In the genomic region with DNA sequence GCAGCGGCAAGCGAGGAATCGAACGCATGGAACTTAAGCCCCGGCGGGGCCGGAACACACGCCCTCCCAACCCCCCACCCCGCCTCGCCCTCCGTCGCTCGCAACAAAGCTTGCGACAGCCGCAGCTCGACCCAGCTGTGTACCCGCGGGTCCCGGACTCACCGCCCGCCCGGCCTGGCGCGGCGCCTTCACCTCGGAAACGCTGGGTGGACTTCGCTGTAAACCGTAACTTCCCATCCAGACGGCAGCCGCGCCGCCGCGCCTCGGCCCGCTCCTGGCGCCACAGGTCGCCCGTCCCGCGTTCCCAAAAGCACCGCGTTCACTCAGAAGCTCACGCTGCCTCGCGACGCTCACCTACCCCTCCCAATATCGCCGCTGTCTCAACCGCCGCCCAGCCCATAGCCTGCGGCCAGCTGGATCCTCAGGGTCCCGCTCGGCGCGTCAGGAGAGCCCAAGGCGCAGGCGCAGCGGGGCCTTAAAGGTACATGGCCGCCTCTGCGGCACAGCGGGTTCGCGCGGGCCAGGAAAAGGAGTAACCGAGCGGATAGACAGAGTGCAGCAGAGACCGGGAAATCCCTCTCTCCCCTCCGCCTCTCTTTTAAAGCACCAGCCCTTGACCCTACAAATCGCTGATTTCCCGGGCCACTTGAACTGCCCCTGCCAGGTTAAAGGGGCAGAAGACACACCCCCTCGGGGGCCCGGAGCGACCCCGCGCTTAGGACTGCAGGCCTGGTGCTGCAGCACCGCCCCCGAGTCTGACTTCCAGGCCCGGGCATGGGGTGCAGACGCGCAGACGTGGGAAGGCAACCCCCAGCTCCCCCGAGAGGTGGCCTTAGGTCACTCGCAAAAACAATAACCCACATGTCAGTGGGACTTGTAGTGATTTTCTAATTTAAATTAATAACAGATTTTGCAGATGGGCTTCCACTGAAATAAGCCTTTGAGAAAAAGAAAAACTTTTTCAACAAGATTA, we compare ENCODE assay signal across 8 cellular contexts. TPM values are rescaled to one million over a fixed set of nuclear protein-coding genes. Genes with fewer than 3 reads are reported as not detected.
DNase-seq lines count a peak whose midpoint lies in the region; ATAC-seq, FAIRE-seq and TF ChIP-seq lines count a peak whose summit lies in the region.
"Not testable (repeated sequence)": the region's sequence is repeated elsewhere in the genome, so short reads cannot be mapped to it uniquely, and the experiment has no call there.

TSS of gene NBPF9 (minus strand) at position 443 of the 973 bp plus-strand sequence. CDS start 21,412 bp downstream, outside the sequence.

- not testable (repeated sequence) for H3K4me3 ChIP-seq in SU-DHL-6 (ENCODE audit: insufficient read depth, low read length, poor library complexity, severe bottlenecking)
- H3K4me3 ChIP-seq in neuronal stem cell (ENCODE audit: low read length in 2 of 2), result peak within 1 kb of the TSS; percentile 50 to 69

- FAIRE-seq in frontal cortex (lab: Jason Lieb, UNC), result not testable (repeated sequence)

- H3K14ac ChIP-seq in neuronal stem cell (ENCODE audit: low read length), result not testable (repeated sequence)

- not testable (repeated sequence) for H2AK5ac ChIP-seq in neuronal stem cell (ENCODE audit: low read depth, low read length)

- H2BK120ac ChIP-seq in neuronal stem cell (ENCODE audit: low read depth, low read length), result not testable (repeated sequence)

- H3K9me2 ChIP-seq in SU-DHL-6 (replicated peaks; ENCODE audit: insufficient read depth, low read length), result not testable (repeated sequence)

- not testable (repeated sequence) for TF ChIP-seq EP300 in Ishikawa (IDR thresholded peaks at IDR 0.05; ENCODE audit: borderline replicate concordance)

- peak; percentile 98 for ATAC-seq in stimulated activated naive CD8-positive, alpha-beta T cell treated with anti-CD3 and anti-CD28 coated beads, Interleukin-15, Interleukin-2, amounts not matched to agents 100 U/mL and 50 U/mL, for 24 hours

- H3K4me1 ChIP-seq in neuronal stem cell (ENCODE audit: control insufficient read depth in 2 of 2, insufficient read depth in 1 of 2, low read depth in 1 of 2, low read length in 2 of 2), result not testable (repeated sequence)

- H3K36me3 ChIP-seq in SU-DHL-6 (ENCODE audit: low read length); neuronal stem cell (replicated peaks in 1 of 2; ENCODE audit: control insufficient read depth in 2 of 2, insufficient read depth in 2 of 2, low read length in 2 of 2): not testable (repeated sequence)

- H2AFZ ChIP-seq in SU-DHL-6 (ENCODE audit: low read depth, low read length, severe bottlenecking), result not testable (repeated sequence)
- peak within 1 kb of the TSS; percentile 66 for H2AFZ ChIP-seq in neuronal stem cell (ENCODE audit: low read length)

- H4K8ac ChIP-seq in neuronal stem cell (ENCODE audit: low read depth, low read length), result not testable (repeated sequence)

- H3K18ac ChIP-seq in neuronal stem cell (ENCODE audit: low read length), result not testable (repeated sequence)

- H3K79me1 ChIP-seq in neuronal stem cell (ENCODE audit: low read depth, low read length), result not testable (repeated sequence)

- TF ChIP-seq RAD21 in Ishikawa (IDR thresholded peaks at IDR 0.05; ENCODE audit: low read depth), result not testable (repeated sequence)

- H3K27ac ChIP-seq in SU-DHL-6 (ENCODE audit: low read depth, low read length); neuronal stem cell (replicated peaks; ENCODE audit: low read length): not testable (repeated sequence)

- H3K9me3 ChIP-seq in SU-DHL-6 (ENCODE audit: insufficient read depth, low read length); neuronal stem cell (replicated peaks in 1 of 2; ENCODE audit: control insufficient read depth in 2 of 2, insufficient read depth in 1 of 2, low read depth in 1 of 2, low read length in 2 of 2): not testable (repeated sequence)

- H3F3A ChIP-seq in SU-DHL-6 (ENCODE audit: insufficient read depth), result not testable (repeated sequence)

- not testable (repeated sequence) for H4K91ac ChIP-seq in neuronal stem cell (ENCODE audit: low read depth, low read length, poor library complexity)

- H3K9ac ChIP-seq in SU-DHL-6 (ENCODE audit: low read length), result peak within 1 kb of the TSS; percentile 31; the same call in 1 of the 2 replicates
- H3K9ac ChIP-seq in neuronal stem cell (ENCODE audit: low read depth, low read length, poor library complexity), result not testable (repeated sequence)

- WGBS in neuronal stem cell (ENCODE audit: extremely low coverage in 2 of 2, insufficient read length in 2 of 2, insufficient replicate concordance in 1 of 2), 2 donors, result no CpG with 5 or more reads among the region's 85 CpGs

- H3K4me2 ChIP-seq in SU-DHL-6 (ENCODE audit: low read depth, low read length, poor library complexity, severe bottlenecking), result peak within 1 kb of the TSS; percentile 34
- not testable (repeated sequence) for H3K4me2 ChIP-seq in neuronal stem cell (ENCODE audit: insufficient read depth, low read length, poor library complexity, severe bottlenecking)

- H3K4ac ChIP-seq in neuronal stem cell (ENCODE audit: low read length), result not testable (repeated sequence)

- H3K27me3 ChIP-seq in SU-DHL-6 (ENCODE audit: low read length); neuronal stem cell (ENCODE audit: control insufficient read depth in 3 of 3, insufficient read depth in 3 of 3, low read depth in 1 of 3, low read length in 3 of 3): not testable (repeated sequence)

- H3K79me2 ChIP-seq in SU-DHL-6 (ENCODE audit: insufficient read depth, low read length), result not testable (repeated sequence)

- not testable (repeated sequence) for H4K20me1 ChIP-seq in SU-DHL-6 (ENCODE audit: low read depth, low read length)

- H2BK5ac ChIP-seq in neuronal stem cell (ENCODE audit: low read length), result not testable (repeated sequence)

- DNase-seq in EH (ENCODE audit: low read depth) (peak; percentile 54), H4 (ENCODE audit: low spot score) (peak; percentile 6), neuronal stem cell (ENCODE audit: low spot score) (peak; percentile 21)
- DNase-seq in activated naive CD4-positive, alpha-beta T cell treated with anti-CD3 and anti-CD28 coated beads, Interleukin-2, amount 50 U/mL, for 16 hours, result peak; percentile 57
- not testable (repeated sequence) for DNase-seq in frontal cortex (ENCODE audit: low spot score in 2 of 2)
- DNase-seq in stimulated activated naive CD8-positive, alpha-beta T cell treated with anti-CD3 and anti-CD28 coated beads, Interleukin-15, Interleukin-2, amounts not matched to agents 100 U/mL and 50 U/mL, for 24 hours, result peak; percentile 50

- not testable (repeated sequence) for H2BK12ac ChIP-seq in neuronal stem cell (ENCODE audit: low read length)

- TF ChIP-seq CTCF in SU-DHL-6 (IDR thresholded peaks at IDR 0.05; ENCODE audit: insufficient read depth, low read length, poor library complexity, severe bottlenecking), result not testable (repeated sequence)

- not testable (repeated sequence) for H2BK15ac ChIP-seq in neuronal stem cell (ENCODE audit: low read length)

- not testable (repeated sequence) for H3K23ac ChIP-seq in neuronal stem cell (ENCODE audit: low read depth, low read length, poor library complexity)

TF ChIP-seq in Ishikawa, 13 proteins besides CTCF, POLR2A, EP300 and RAD21:
- TF ChIP-seq, protein P1, sequence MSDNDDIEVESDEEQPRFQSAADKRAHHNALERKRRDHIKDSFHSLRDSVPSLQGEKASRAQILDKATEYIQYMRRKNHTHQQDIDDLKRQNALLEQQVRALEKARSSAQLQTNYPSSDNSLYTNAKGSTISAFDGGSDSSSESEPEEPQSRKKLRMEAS (IDR thresholded peaks at IDR 0.05), result 0 out of 2 replicates have a peak, but pooled peaks have one; percentile 8

RNA-seq across cellular contexts. Expression of gene NBPF9, which starts in this region (rescaled TPM):
- 6.6 and 9.0 TPM in 2 replicates for total RNA-seq in H4 (2014; rRNA removed; shearing (Covaris generic))
- 13.0 TPM for total RNA-seq in frontal cortex
- polyA plus RNA-seq in neuronal stem cell (2013, experiment 1 of 2), result 12.1 TPM
- polyA plus RNA-seq in neuronal stem cell (2013, experiment 2 of 2), result 12.0 TPM
